1 cellular context compared by ENCODE assay signal in genomic region chr11:107956543-107956942, GRCh38.
TF ChIP-seq lines count a peak whose summit lies in the region.

No MANE protein-coding gene starts in this region.

TF ChIP-seq in SK-N-SH, 30 proteins besides CTCF, POLR2A, EP300 and RAD21 (continued from another document):
- TF ChIP-seq, protein P1, sequence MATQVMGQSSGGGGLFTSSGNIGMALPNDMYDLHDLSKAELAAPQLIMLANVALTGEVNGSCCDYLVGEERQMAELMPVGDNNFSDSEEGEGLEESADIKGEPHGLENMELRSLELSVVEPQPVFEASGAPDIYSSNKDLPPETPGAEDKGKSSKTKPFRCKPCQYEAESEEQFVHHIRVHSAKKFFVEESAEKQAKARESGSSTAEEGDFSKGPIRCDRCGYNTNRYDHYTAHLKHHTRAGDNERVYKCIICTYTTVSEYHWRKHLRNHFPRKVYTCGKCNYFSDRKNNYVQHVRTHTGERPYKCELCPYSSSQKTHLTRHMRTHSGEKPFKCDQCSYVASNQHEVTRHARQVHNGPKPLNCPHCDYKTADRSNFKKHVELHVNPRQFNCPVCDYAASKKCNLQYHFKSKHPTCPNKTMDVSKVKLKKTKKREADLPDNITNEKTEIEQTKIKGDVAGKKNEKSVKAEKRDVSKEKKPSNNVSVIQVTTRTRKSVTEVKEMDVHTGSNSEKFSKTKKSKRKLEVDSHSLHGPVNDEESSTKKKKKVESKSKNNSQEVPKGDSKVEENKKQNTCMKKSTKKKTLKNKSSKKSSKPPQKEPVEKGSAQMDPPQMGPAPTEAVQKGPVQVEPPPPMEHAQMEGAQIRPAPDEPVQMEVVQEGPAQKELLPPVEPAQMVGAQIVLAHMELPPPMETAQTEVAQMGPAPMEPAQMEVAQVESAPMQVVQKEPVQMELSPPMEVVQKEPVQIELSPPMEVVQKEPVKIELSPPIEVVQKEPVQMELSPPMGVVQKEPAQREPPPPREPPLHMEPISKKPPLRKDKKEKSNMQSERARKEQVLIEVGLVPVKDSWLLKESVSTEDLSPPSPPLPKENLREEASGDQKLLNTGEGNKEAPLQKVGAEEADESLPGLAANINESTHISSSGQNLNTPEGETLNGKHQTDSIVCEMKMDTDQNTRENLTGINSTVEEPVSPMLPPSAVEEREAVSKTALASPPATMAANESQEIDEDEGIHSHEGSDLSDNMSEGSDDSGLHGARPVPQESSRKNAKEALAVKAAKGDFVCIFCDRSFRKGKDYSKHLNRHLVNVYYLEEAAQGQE (IDR thresholded peaks at IDR 0.05; ENCODE audit: low read depth, low read length): no peak
- TF ChIP-seq IRF3 (IDR thresholded peaks at IDR 0.05; ENCODE audit: low read depth, low read length) (no peak), TAF1 (IDR thresholded peaks at IDR 0.05; ENCODE audit: borderline replicate concordance, low read depth, low read length) (no peak), CHD2 (IDR thresholded peaks at IDR 0.05; ENCODE audit: low read length, partially characterized antibody) (peak; percentile 66), SMC3 (IDR thresholded peaks at IDR 0.05; ENCODE audit: low read depth, low read length) (no peak), TCF12 (IDR thresholded peaks at IDR 0.05) (peak; percentile 29; the same call in 1 of the 2 replicates), GABPA (IDR thresholded peaks at IDR 0.05; ENCODE audit: low read depth) (no peak), FOXJ3 (CRISPR knock-in tag; IDR thresholded peaks at IDR 0.05) (no peak), RFX5 (IDR thresholded peaks at IDR 0.05; ENCODE audit: low read length) (no peak), USF1 (IDR thresholded peaks at IDR 0.05; ENCODE audit: borderline replicate concordance, low read depth) (no peak), NRF1 (IDR thresholded peaks at IDR 0.05; ENCODE audit: low read depth, low read length) (no peak), NFIC (IDR thresholded peaks at IDR 0.05; ENCODE audit: borderline replicate concordance) (no peak), GATA2 (CRISPR knock-in tag; IDR thresholded peaks at IDR 0.05) (peak; percentile 85)
- TF ChIP-seq, protein P2, sequence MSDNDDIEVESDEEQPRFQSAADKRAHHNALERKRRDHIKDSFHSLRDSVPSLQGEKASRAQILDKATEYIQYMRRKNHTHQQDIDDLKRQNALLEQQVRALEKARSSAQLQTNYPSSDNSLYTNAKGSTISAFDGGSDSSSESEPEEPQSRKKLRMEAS (IDR thresholded peaks at IDR 0.05; ENCODE audit: low read depth): no peak
TF ChIP-seq in SK-N-SH: peak in this region for 8.
